20 cellular contexts compared by ENCODE assay signal in genomic region chr2:170917219-170917851, GRCh38.
"Had no signal": no experiment of that assay in that cellular context is flagged by ENCODE, and none has a peak within 500 bp of the region (broad histone marks: within the 10 kb centered on the region; RNA-seq: fewer than 3 reads in every experiment).

No MANE protein-coding gene starts in this region.

- FAIRE-seq: bronchial epithelial cell, islet of Langerhans had no signal

- H3K27ac ChIP-seq: ascending aorta, dorsolateral prefrontal cortex, esophagus squamous epithelium, suprapubic skin, upper lobe of left lung, VCaP had no signal

- H3K27me3 Mint-ChIP-seq: activated CD4-positive, alpha-beta memory T cell treated with anti-CD3 and anti-CD28 coated beads, Interleukin-2, amount 10 ng/mL, durations not matched to agents 7 days and 5 days; activated CD4-positive, alpha-beta T cell treated with anti-CD3 and anti-CD28 coated beads for 36 hours; activated naive CD8-positive, alpha-beta T cell treated with anti-CD3 and anti-CD28 coated beads, Interleukin-2, amount 50 U/mL, for 24 hours had no signal

- H3K4me3 ChIP-seq: ascending aorta, dorsolateral prefrontal cortex, esophagus squamous epithelium, suprapubic skin, upper lobe of left lung had no signal

- DNase-seq: activated CD4-positive, alpha-beta memory T cell treated with anti-CD3 and anti-CD28 coated beads, Interleukin-2, amount 10 ng/mL, durations not matched to agents 7 days and 5 days; activated CD4-positive, alpha-beta T cell treated with anti-CD3 and anti-CD28 coated beads for 36 hours; activated CD8-positive, alpha-beta memory T cell treated with anti-CD3 and anti-CD28 coated beads, Interleukin-2, amount 50 U/mL, for 4 hours; activated naive CD8-positive, alpha-beta T cell treated with anti-CD3 and anti-CD28 coated beads, Interleukin-2, amount 50 U/mL, for 24 hours; activated T-cell treated with anti-CD3 and anti-CD28 coated beads, Interleukin-2, amount 50 U/mL, for 72 hours; dorsolateral prefrontal cortex; esophagus squamous epithelium; head of caudate nucleus; stimulated activated CD4-positive, alpha-beta T cell treated with anti-CD3 and anti-CD28 coated beads, Interleukin-4, amount 100 ng/mL, for 1 hour; stimulated activated CD8-positive, alpha-beta memory T cell treated with anti-CD3 and anti-CD28 coated beads, Interleukin-4, amount 100 ng/mL, for 48 hours; stimulated activated naive CD8-positive, alpha-beta T cell treated with anti-CD3 and anti-CD28 coated beads, Interleukin-15, Interleukin-2, amounts not matched to agents 100 U/mL and 50 U/mL, for 24 hours; T-helper 9 cell had no signal

- H3K4me1 Mint-ChIP-seq: activated CD4-positive, alpha-beta memory T cell treated with anti-CD3 and anti-CD28 coated beads, Interleukin-2, amount 10 ng/mL, durations not matched to agents 7 days and 5 days; activated CD4-positive, alpha-beta T cell treated with anti-CD3 and anti-CD28 coated beads for 36 hours; activated naive CD8-positive, alpha-beta T cell treated with anti-CD3 and anti-CD28 coated beads, Interleukin-2, amount 50 U/mL, for 24 hours had no signal

- H3K4me3 Mint-ChIP-seq: activated CD4-positive, alpha-beta memory T cell treated with anti-CD3 and anti-CD28 coated beads, Interleukin-2, amount 10 ng/mL, durations not matched to agents 7 days and 5 days; activated CD4-positive, alpha-beta T cell treated with anti-CD3 and anti-CD28 coated beads for 36 hours; activated naive CD8-positive, alpha-beta T cell treated with anti-CD3 and anti-CD28 coated beads, Interleukin-2, amount 50 U/mL, for 24 hours; activated T-cell treated with anti-CD3 and anti-CD28 coated beads, Interleukin-2, amount 50 U/mL, for 72 hours; natural killer cell treated with Interleukin-12 subunit alpha and Interleukin-12 subunit beta and Interleukin-15 and Interleukin-18, amount 100 ng/mL, for 72 hours had no signal

- ATAC-seq: activated CD4-positive, alpha-beta T cell treated with anti-CD3 and anti-CD28 coated beads for 36 hours; activated naive CD8-positive, alpha-beta T cell treated with anti-CD3 and anti-CD28 coated beads, Interleukin-2, amount 50 U/mL, for 24 hours; activated T-cell treated with anti-CD3 and anti-CD28 coated beads, Interleukin-2, amount 50 U/mL, for 72 hours; left lobe of liver; natural killer cell treated with Interleukin-12 subunit alpha and Interleukin-12 subunit beta and Interleukin-15 and Interleukin-18, amount 100 ng/mL, for 72 hours; stimulated activated naive CD8-positive, alpha-beta T cell treated with anti-CD3 and anti-CD28 coated beads, Interleukin-15, Interleukin-2, amounts not matched to agents 100 U/mL and 50 U/mL, for 24 hours had no signal

- H3K36me3 ChIP-seq: ascending aorta, esophagus squamous epithelium, suprapubic skin, upper lobe of left lung had no signal

- H3K27ac Mint-ChIP-seq: activated CD4-positive, alpha-beta memory T cell treated with anti-CD3 and anti-CD28 coated beads, Interleukin-2, amount 10 ng/mL, durations not matched to agents 7 days and 5 days; activated CD4-positive, alpha-beta T cell treated with anti-CD3 and anti-CD28 coated beads for 36 hours; activated naive CD8-positive, alpha-beta T cell treated with anti-CD3 and anti-CD28 coated beads, Interleukin-2, amount 50 U/mL, for 24 hours; activated T-cell treated with anti-CD3 and anti-CD28 coated beads, Interleukin-2, amount 50 U/mL, for 72 hours; natural killer cell treated with Interleukin-12 subunit alpha and Interleukin-12 subunit beta and Interleukin-15 and Interleukin-18, amount 100 ng/mL, for 72 hours had no signal

- H3K4me1 ChIP-seq: ascending aorta, esophagus squamous epithelium, suprapubic skin, upper lobe of left lung had no signal

- H3K27me3 ChIP-seq: ascending aorta, dorsolateral prefrontal cortex, esophagus squamous epithelium, suprapubic skin, upper lobe of left lung had no signal
